In the genomic region with DNA sequence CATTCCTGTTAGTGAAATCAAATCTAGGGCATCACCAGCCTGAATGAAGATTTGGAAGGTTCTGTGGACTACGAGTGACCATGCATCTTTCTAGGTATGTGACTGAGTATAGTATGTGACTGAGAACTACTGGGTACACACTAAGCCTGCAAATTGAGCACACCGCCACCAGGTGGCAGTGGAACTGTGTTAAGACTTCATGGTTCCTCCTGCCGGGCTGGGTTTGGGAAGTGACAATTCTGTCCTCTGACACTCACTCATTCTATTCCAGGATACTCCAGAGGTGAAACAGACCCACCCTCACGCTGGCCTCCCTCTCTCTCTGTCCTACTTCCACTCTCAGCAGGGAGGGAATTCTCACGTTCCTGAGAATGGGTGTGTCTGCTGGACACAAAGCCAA, we compare ENCODE assay signal across 9 cellular contexts.
A peak's percentile ranks its signal among the peaks of the same experiment; 100 is the strongest.
DNase-seq lines count a peak whose midpoint lies in the region; ATAC-seq and TF ChIP-seq lines count a peak whose summit lies in the region.
"Had no signal": no experiment of that assay in that cellular context is flagged by ENCODE, and none has a peak within 500 bp of the region (broad histone marks: within the 10 kb centered on the region; RNA-seq: fewer than 3 reads in every experiment).

No MANE protein-coding gene starts in this region.

- H3K4me3 Mint-ChIP-seq in neural crest cell, result no peak overlapping the region
- H3K4me3 Mint-ChIP-seq: CD4-positive, CD25-positive, alpha-beta regulatory T cell had no signal

- no peak for ATAC-seq in Right ventricle myocardium superior (ENCODE audit: poor library complexity)
- ATAC-seq in HG03039 (IDR thresholded peaks at IDR 0.05; ENCODE audit: unreplicated experiment), result no peak

- intact Hi-C loops in Right ventricle myocardium superior (cut with DNase I), result no loop called here

- no peaks in the 10 kb centered on the region for H3K4me1 Mint-ChIP-seq in neural crest cell
- H3K4me1 Mint-ChIP-seq: CD4-positive, CD25-positive, alpha-beta regulatory T cell had no signal

- TF ChIP-seq CTCF in neural crest cell (conservative IDR thresholded peaks at IDR 0.05), result peak; percentile 64

- peaks cover 2% of the 10 kb centered on the region for H3K27me3 Mint-ChIP-seq in neural crest cell (ENCODE audit: low read depth)
- H3K27me3 Mint-ChIP-seq: CD4-positive, CD25-positive, alpha-beta regulatory T cell had no signal

- no peak overlapping the region for H3K27ac Mint-ChIP-seq in neural crest cell (ENCODE audit: unreplicated experiment)

- H3K36me3 Mint-ChIP-seq in neural crest cell (ENCODE audit: low read depth), result no peaks in the 10 kb centered on the region
- H3K36me3 Mint-ChIP-seq: CD4-positive, CD25-positive, alpha-beta regulatory T cell had no signal

- peak; percentile 53 for DNase-seq in NK-92 treated with Interleukin-12 subunit alpha and Interleukin-12 subunit beta, amount 100 ng/mL, for 24 hours (lab: John Stamatoyannopoulos, UW)
- DNase-seq in NK-92 (lab: John Stamatoyannopoulos, UW; ENCODE audit: unreplicated experiment), result no peak
- DNase-seq in NCI-H460 (ENCODE audit: extremely low read depth, low read depth), result peak; percentile 20
- peak; percentile 17 for DNase-seq in amniotic epithelial cell (ENCODE audit: low read depth)
- peak; percentile 32 for DNase-seq in neural crest cell (ENCODE audit: low read depth, low spot score)
- no peak for DNase-seq in Right ventricle myocardium superior
- no peak for DNase-seq in midbrain (lab: John Stamatoyannopoulos, UW)

- peaks cover 2% of the 10 kb centered on the region for H3K9me3 Mint-ChIP-seq in neural crest cell
- H3K9me3 Mint-ChIP-seq: CD4-positive, CD25-positive, alpha-beta regulatory T cell had no signal

Comparison
In these comparisons a context has a peak if more than half of its experiments do, and no peak if none do; other contexts are left out.
1. DNase-seq: peak in NK-92 treated with Interleukin-12 subunit alpha and Interleukin-12 subunit beta, amount 100 ng/mL, for 24 hours (single experiment), NCI-H460 (single experiment), amniotic epithelial cell (single experiment) and neural crest cell (single experiment); none in NK-92 (single experiment), Right ventricle myocardium superior (single experiment) and midbrain (single experiment).